21 cellular contexts compared by ENCODE assay signal in genomic region chrX:45266456-45266855, GRCh38.
DNase-seq lines count a peak whose midpoint lies in the region; ATAC-seq and TF ChIP-seq lines count a peak whose summit lies in the region.
"Had no signal": no experiment of that assay in that cellular context is flagged by ENCODE, and none has a peak within 500 bp of the region (broad histone marks: within the 10 kb centered on the region; RNA-seq: fewer than 3 reads in every experiment).

No MANE protein-coding gene starts in this region.

- no peak for TF ChIP-seq POLR2A in gastrocnemius medialis (IDR thresholded peaks at IDR 0.05)

- no peak overlapping the region for H3K27ac ChIP-seq in gastrocnemius medialis

- H3K4me3 ChIP-seq in epithelial cell of esophagus (ENCODE audit: low read length) (no peak overlapping the region), gastrocnemius medialis (no peak overlapping the region)

- no peaks in the 10 kb centered on the region for H3K4me1 ChIP-seq in gastrocnemius medialis

- no peaks in the 10 kb centered on the region for H3K36me3 ChIP-seq in gastrocnemius medialis

- in situ Hi-C loops in gastrocnemius medialis (cut with MboI; ENCODE audit: low sequenced_read_pairs in 4 of 4), result no loop called here

- intact Hi-C loops in gastrocnemius medialis (cut with DNase I; ENCODE audit: low total_unique reads), result no loop called here

- ATAC-seq in gastrocnemius medialis (no peak), HG02588 (IDR thresholded peaks at IDR 0.05; ENCODE audit: unreplicated experiment) (no peak)
- ATAC-seq: SK-N-SH treated with all-trans-retinoic acid at 6 μM for 48 hours had no signal

- H3K27me3 ChIP-seq in gastrocnemius medialis, result peaks cover 0 to 3% (median 0%) of the 10 kb centered on the region in 3 donors

- TF ChIP-seq CTCF in epithelial cell of esophagus (IDR thresholded peaks at IDR 0.05; ENCODE audit: insufficient read depth, low read depth, low read length, missing control alignments) (no peak), gastrocnemius medialis (IDR thresholded peaks at IDR 0.05 in 4 of 5, conservative IDR thresholded peaks at IDR 0.05 in 1 of 5) (no peak)

- DNase-seq in Daoy (ENCODE audit: low read depth), result peak; percentile 7
- DNase-seq in NCI-H226, result peak; percentile 27
- DNase-seq in epithelial cell of esophagus (ENCODE audit: low read depth), result peak; percentile 1
- DNase-seq in left kidney (ENCODE audit: low read depth, low spot score), result peak; percentile 0
- no peak for DNase-seq in SHP77 (lab: John Stamatoyannopoulos, UW)
- DNase-seq in gastrocnemius medialis, result no peak
- no peak for DNase-seq in stimulated activated CD8-positive, alpha-beta memory T cell treated with anti-CD3 and anti-CD28 coated beads, Interleukin-4, amount 100 ng/mL, for 48 hours
- DNase-seq: C1 segment of cervical spinal cord; CD8-positive, alpha-beta memory T cell; H7; Kasumi-1; NCI-H1092 treated with DMSO at 0.1 percent for 48 hours; NCI-H146; NCI-H2081 treated with DMSO at 0.1 percent for 48 hours; NCI-H510A; NCI-H774; OCI-M1; RPMI8226; SIG-M5 had no signal

- H3K9me3 ChIP-seq in gastrocnemius medialis, result no peaks in the 10 kb centered on the region

Comparison
In these comparisons a context has a peak if more than half of its experiments do, and no peak if none do; other contexts are left out.
1. DNase-seq: peak in Daoy (single experiment), NCI-H226 (single experiment), epithelial cell of esophagus (single experiment) and left kidney (single experiment); none in SHP77 (0 of 2), gastrocnemius medialis (0 of 2) and stimulated activated CD8-positive, alpha-beta memory T cell treated with anti-CD3 and anti-CD28 coated beads, Interleukin-4, amount 100 ng/mL, for 48 hours (single experiment).